8 cellular contexts compared by ENCODE assay signal in the genomic region with DNA sequence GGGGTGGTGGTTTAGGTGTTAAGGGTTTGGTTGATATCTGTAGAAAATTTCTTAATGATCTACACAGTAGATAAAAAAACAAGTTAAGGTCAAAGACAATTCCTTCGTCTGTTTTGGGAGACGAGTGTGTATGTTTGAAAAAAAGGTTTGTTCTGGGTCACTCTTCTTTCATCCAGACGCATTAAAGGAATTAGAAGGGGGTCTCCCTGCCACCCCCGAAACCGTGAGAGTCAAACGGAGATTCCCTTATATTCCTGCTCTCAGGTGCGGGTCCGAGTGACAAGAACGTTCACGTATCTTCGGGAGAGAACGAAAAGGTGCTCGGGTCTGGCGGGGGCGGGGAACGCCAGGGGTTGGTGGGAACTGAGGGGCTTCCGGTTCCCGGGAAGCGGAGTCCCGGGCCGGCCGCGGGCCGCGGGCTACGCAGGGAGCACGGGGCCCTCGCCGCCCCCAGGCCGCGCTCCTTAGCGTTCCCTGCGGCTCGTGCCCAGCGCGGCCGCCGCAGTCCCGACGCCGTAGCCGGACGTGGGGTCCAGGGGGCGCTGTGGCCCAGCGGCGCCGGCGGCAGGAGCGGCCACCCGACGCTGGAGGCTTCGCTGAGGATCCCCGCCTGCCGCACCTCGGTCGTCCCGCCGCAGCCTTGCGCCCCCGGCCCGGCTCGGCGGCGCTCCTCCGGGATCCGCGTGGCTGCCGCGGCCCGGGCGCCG.
DNase-seq lines count a peak whose midpoint lies in the region; ATAC-seq lines count a peak whose summit lies in the region.

A gene with protein sequence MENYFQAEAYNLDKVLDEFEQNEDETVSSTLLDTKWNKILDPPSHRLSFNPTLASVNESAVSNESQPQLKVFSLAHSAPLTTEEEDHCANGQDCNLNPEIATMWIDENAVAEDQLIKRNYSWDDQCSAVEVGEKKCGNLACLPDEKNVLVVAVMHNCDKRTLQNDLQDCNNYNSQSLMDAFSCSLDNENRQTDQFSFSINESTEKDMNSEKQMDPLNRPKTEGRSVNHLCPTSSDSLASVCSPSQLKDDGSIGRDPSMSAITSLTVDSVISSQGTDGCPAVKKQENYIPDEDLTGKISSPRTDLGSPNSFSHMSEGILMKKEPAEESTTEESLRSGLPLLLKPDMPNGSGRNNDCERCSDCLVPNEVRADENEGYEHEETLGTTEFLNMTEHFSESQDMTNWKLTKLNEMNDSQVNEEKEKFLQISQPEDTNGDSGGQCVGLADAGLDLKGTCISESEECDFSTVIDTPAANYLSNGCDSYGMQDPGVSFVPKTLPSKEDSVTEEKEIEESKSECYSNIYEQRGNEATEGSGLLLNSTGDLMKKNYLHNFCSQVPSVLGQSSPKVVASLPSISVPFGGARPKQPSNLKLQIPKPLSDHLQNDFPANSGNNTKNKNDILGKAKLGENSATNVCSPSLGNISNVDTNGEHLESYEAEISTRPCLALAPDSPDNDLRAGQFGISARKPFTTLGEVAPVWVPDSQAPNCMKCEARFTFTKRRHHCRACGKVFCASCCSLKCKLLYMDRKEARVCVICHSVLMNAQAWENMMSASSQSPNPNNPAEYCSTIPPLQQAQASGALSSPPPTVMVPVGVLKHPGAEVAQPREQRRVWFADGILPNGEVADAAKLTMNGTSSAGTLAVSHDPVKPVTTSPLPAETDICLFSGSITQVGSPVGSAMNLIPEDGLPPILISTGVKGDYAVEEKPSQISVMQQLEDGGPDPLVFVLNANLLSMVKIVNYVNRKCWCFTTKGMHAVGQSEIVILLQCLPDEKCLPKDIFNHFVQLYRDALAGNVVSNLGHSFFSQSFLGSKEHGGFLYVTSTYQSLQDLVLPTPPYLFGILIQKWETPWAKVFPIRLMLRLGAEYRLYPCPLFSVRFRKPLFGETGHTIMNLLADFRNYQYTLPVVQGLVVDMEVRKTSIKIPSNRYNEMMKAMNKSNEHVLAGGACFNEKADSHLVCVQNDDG (N-terminal part only) (plus strand): TSS at position 577 of the 707 bp plus-strand sequence. CDS start 91,118 bp downstream, outside the sequence.

- DNase-seq in SIG-M5 treated with dmso at 0.1 percent for 504 hours (lab: John Stamatoyannopoulos, UW; ENCODE audit: unreplicated experiment) (peak; percentile 40), SIG-M5 (lab: John Stamatoyannopoulos, UW) (no peak), NCI-H2227 treated with DMSO at 0.1 percent for 48 hours (lab: John Stamatoyannopoulos, UW) (peak; percentile 71), dedifferentiated amniotic fluid mesenchymal stem cell (ENCODE audit: extremely low spot score) (peak; percentile 58), left kidney (ENCODE audit: low read depth, low spot score) (peak; percentile 95)
- peak; percentile 76 for DNase-seq in activated CD4-positive, alpha-beta T cell treated with anti-CD3 and anti-CD28 coated beads for 48 hours
- peak; percentile 74 to 78 for DNase-seq in stimulated activated CD4-positive, alpha-beta T cell treated with anti-CD3 and anti-CD28 coated beads, Interleukin-2, amount 100 ng/mL, for 24 hours

- ATAC-seq in HG03045 (IDR thresholded peaks at IDR 0.05; ENCODE audit: unreplicated experiment): peak; percentile 70
